19 cellular contexts compared by ENCODE assay signal in the genomic region with DNA sequence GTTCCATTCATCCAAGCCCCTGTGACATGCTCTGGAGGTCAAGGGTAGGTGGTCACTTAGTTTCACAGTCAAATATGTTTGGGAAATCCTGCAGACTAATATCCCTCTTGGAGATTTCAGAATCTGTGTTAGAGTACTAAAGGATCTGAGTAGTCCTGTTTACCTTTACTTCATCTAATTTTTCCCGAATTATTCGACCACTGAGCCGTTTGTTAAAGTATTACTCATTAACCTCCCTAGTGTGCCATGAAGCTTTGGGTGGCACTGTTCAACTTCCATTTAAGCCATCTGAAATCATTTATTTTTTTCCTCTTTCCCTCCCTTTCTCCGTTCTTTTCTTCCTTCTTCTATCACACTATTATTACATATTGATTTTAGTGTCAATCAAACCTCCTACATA.
DNase-seq lines count a peak whose midpoint lies in the region; ATAC-seq, FAIRE-seq and TF ChIP-seq lines count a peak whose summit lies in the region.
"Had no signal": no experiment of that assay in that cellular context is flagged by ENCODE, and none has a peak within 500 bp of the region (broad histone marks: within the 10 kb centered on the region; RNA-seq: fewer than 3 reads in every experiment).

No MANE protein-coding gene starts in this region.

- no peaks in the 10 kb centered on the region for H3K9me3 Mint-ChIP-seq in activated naive CD8-positive, alpha-beta T cell treated with anti-CD3 and anti-CD28 coated beads for 36 hours
- H3K9me3 Mint-ChIP-seq: GM23338 had no signal

- peak; percentile 93 for FAIRE-seq in RCC 7860 (lab: Jason Lieb, UNC)
- FAIRE-seq: A204.1, GM12878, GM18507, HepG2, HTR-8/SVneo had no signal

- no peak overlapping the region for H3K4me3 ChIP-seq in epithelial cell of proximal tubule (ENCODE audit: low read depth, low read length)
- H3K4me3 ChIP-seq: BLaER1, GM12878, GM23338 had no signal

- no peak for ATAC-seq in HG03342 (IDR thresholded peaks at IDR 0.05; ENCODE audit: unreplicated experiment)
- ATAC-seq: GM12878, GM23338, HepG2 had no signal

- H3K27ac Mint-ChIP-seq in activated naive CD8-positive, alpha-beta T cell treated with anti-CD3 and anti-CD28 coated beads for 36 hours = no peak overlapping the region
- H3K27ac Mint-ChIP-seq: CD8-positive, alpha-beta memory T cell; GM23338 had no signal

- H3K4me3 Mint-ChIP-seq in activated naive CD8-positive, alpha-beta T cell treated with anti-CD3 and anti-CD28 coated beads for 36 hours = no peak overlapping the region
- H3K4me3 Mint-ChIP-seq: CD8-positive, alpha-beta memory T cell; GM23338 had no signal

- no peaks in the 10 kb centered on the region for H3K36me3 Mint-ChIP-seq in activated naive CD8-positive, alpha-beta T cell treated with anti-CD3 and anti-CD28 coated beads for 36 hours
- H3K36me3 Mint-ChIP-seq: CD8-positive, alpha-beta memory T cell had no signal

- TF ChIP-seq CTCF in epithelial cell of proximal tubule (conservative IDR thresholded peaks at IDR 0.05; ENCODE audit: low read depth, low read length) = no peak

- H3K4me1 Mint-ChIP-seq in activated naive CD8-positive, alpha-beta T cell treated with anti-CD3 and anti-CD28 coated beads for 36 hours = no peaks in the 10 kb centered on the region
- H3K4me1 Mint-ChIP-seq: CD8-positive, alpha-beta memory T cell; GM23338 had no signal

- DNase-seq in EL = peak; percentile 20
- peak; percentile 64 for DNase-seq in RCC 7860 (ENCODE audit: low spot score)
- peak; percentile 16 for DNase-seq in epithelial cell of proximal tubule (ENCODE audit: low read depth)
- peak; percentile 63 for DNase-seq in renal cortical epithelial cell (ENCODE audit: low read depth)
- DNase-seq in DMS 273 treated with DMSO at 0.1 percent for 48 hours (lab: John Stamatoyannopoulos, UW) = no peak
- DNase-seq in activated naive CD8-positive, alpha-beta T cell treated with anti-CD3 and anti-CD28 coated beads for 36 hours = no peak
- DNase-seq in activated CD8-positive, alpha-beta memory T cell treated with anti-CD3 and anti-CD28 coated beads, Interleukin-2, amount 50 U/mL, for 48 hours = no peak
- DNase-seq: AML-193; Caco-2; CD8-positive, alpha-beta memory T cell; H7 had no signal

- peaks cover 4% of the 10 kb centered on the region for H3K27me3 Mint-ChIP-seq in activated naive CD8-positive, alpha-beta T cell treated with anti-CD3 and anti-CD28 coated beads for 36 hours

Comparison
In these comparisons a context has a peak if more than half of its experiments do, and no peak if none do; other contexts are left out.
1. DNase-seq: peak in EL (single experiment), RCC 7860 (single experiment), epithelial cell of proximal tubule (single experiment) and renal cortical epithelial cell (single experiment); none in DMS 273 treated with DMSO at 0.1 percent for 48 hours (single experiment), activated naive CD8-positive, alpha-beta T cell treated with anti-CD3 and anti-CD28 coated beads for 36 hours (single experiment) and activated CD8-positive, alpha-beta memory T cell treated with anti-CD3 and anti-CD28 coated beads, Interleukin-2, amount 50 U/mL, for 48 hours (single experiment).